ENCODE assay signal across 1 cellular context in the genomic region with DNA sequence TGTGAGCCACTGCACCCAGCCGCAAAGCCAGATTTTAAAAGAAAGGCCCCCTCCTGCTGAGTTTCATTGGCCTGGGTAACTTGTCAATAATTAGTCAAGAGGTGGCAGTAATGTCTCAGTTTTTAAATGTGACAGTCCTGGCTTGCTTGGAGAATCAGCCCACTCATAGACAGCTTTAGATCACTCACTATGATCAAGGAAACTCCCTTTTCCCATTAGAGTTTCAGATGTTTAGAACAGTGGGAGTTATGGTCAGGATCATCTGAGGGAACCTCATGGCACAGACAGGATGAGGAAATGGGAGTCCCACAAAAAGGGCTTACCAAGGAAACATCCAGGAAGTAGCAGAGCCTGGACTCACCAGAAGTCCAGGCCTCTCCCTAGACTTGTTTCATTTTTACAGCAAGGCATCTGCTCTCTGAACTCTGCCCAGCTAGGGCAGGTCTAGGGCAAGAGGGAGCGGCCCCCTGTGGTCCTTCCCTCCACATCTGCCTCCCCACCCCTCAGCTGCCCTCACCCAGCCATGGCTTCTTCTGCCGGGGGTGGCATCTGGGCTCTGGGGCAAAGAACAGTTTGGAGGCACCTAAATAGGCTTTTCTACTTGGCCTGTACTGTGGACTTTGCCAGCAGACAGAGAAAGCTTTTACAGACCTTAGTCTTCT.
TF ChIP-seq lines count a peak whose summit lies in the region.

No MANE protein-coding gene starts in this region.

TF ChIP-seq in IMR-90, 13 proteins besides CTCF, POLR2A, EP300 and RAD21:
- TF ChIP-seq MAZ (IDR thresholded peaks at IDR 0.05; ENCODE audit: borderline replicate concordance, low read depth, low read length) (no peak), SMC3 (IDR thresholded peaks at IDR 0.05; ENCODE audit: low read depth, low read length) (peak; percentile 35), RCOR1 (IDR thresholded peaks at IDR 0.05; ENCODE audit: insufficient replicate concordance, low read length) (no peak), RFX5 (IDR thresholded peaks at IDR 0.05; ENCODE audit: low read depth, low read length) (no peak)
